ENCODE assay signal across 20 cellular contexts in genomic region chr11:117839936-117840813, GRCh38. TPM values are rescaled to one million over a fixed set of nuclear protein-coding genes. Genes with fewer than 3 reads are reported as not detected.
A peak's percentile ranks its signal among the peaks of the same experiment; 100 is the strongest.
DNase-seq lines count a peak whose midpoint lies in the region; TF ChIP-seq lines count a peak whose summit lies in the region.
"Had no signal": no experiment of that assay in that cellular context is flagged by ENCODE, and none has a peak within 500 bp of the region (broad histone marks: within the 10 kb centered on the region; RNA-seq: fewer than 3 reads in every experiment).

No MANE protein-coding gene starts in this region.

- CTCF ChIA-PET in activated CD4-positive, alpha-beta T cell treated with anti-CD3 and anti-CD28 coated beads, Interleukin-2, amount 10 ng/mL, durations not matched to agents 7 days and 5 days (lab: Charles Lee) = interaction anchor here (0.5 to 1.7 kb wide), 3 partner anchors 107 to 213 kb away, joined by 4 to 6 read pairs (median 4); no protein-coding TSS in a partner anchor

- POLR2A ChIA-PET in activated CD4-positive, alpha-beta T cell treated with anti-CD3 and anti-CD28 coated beads, Interleukin-2, amount 10 ng/mL, durations not matched to agents 7 days and 5 days (lab: Charles Lee) = no interaction called here

- peak overlapping the region in 9 of 11 experiments; percentile 35 to 98 (median 81); a peak in 16 of 22 replicates for H3K4me2 ChIP-seq in BLaER1 treated with 17β-estradiol and CSF1 and Interleukin-3, amounts not matched to agents 10 nM and 100 nM

- no peaks in the 10 kb centered on the region for H3K36me3 ChIP-seq in BLaER1 treated with 17β-estradiol and CSF1 and Interleukin-3, amounts not matched to agents 10 nM and 100 nM

- no peak overlapping the region for H3K27ac ChIP-seq in BLaER1 treated with 17β-estradiol and CSF1 and Interleukin-3, amounts not matched to agents 10 nM and 100 nM
- H3K27ac ChIP-seq: tibial nerve had no signal

- peak overlapping the region; percentile 11 for H3K27ac Mint-ChIP-seq in activated CD4-positive, alpha-beta T cell treated with anti-CD3 and anti-CD28 coated beads, Interleukin-2, amount 10 ng/mL, durations not matched to agents 7 days and 5 days
- H3K27ac Mint-ChIP-seq in chondrocyte (ENCODE audit: unreplicated experiment) (no peak overlapping the region), osteocyte (ENCODE audit: unreplicated experiment) (no peak overlapping the region)
- H3K27ac Mint-ChIP-seq: dendritic cell treated with granulocyte-macrophage colony-stimulating factor and Interleukin-4, amounts not matched to agents 40 ng/mL and 50 ng/mL, for 4 days; stimulated activated naive B cell treated with anti-CD40 and anti-IgM and Interleukin-4, amounts not matched to agents 10 μg/mL and 1 μg/mL and 100 μg/mL, for 72 hours had no signal

- no peak for DNase-seq in activated CD4-positive, alpha-beta T cell treated with anti-CD3 and anti-CD28 coated beads, Interleukin-2, amount 10 ng/mL, durations not matched to agents 7 days and 5 days
- DNase-seq in activated CD4-positive, alpha-beta T cell treated with anti-CD3 and anti-CD28 coated beads, Interleukin-2, amount 50 U/mL, for 4 hours = no peak
- DNase-seq in chondrocyte (ENCODE audit: low spot score) (peak; percentile 54), osteocyte (ENCODE audit: extremely low spot score, unreplicated experiment) (peak; percentile 71), EL (no peak), anterior cingulate cortex (lab: John Stamatoyannopoulos, UW) (no peak), dermis blood vessel endothelial cell (no peak)
- DNase-seq: amniotic stem cell; BE2C; KBM-7; NCI-H187; NCI-H526; stimulated activated CD4-positive, alpha-beta T cell treated with anti-CD3 and anti-CD28 coated beads, Interleukin-2, amount 100 ng/mL, for 48 hours; stimulated activated naive B cell treated with anti-CD40 and anti-IgM and Interleukin-4, amounts not matched to agents 10 μg/mL and 1 μg/mL and 100 μg/mL, for 72 hours had no signal

- H3K4me3 Mint-ChIP-seq in activated CD4-positive, alpha-beta T cell treated with anti-CD3 and anti-CD28 coated beads, Interleukin-2, amount 10 ng/mL, durations not matched to agents 7 days and 5 days = no peak overlapping the region
- no peak overlapping the region for H3K4me3 Mint-ChIP-seq in chondrocyte (ENCODE audit: unreplicated experiment)
- H3K4me3 Mint-ChIP-seq in osteocyte (ENCODE audit: unreplicated experiment) = no peak overlapping the region
- H3K4me3 Mint-ChIP-seq: dendritic cell treated with granulocyte-macrophage colony-stimulating factor and Interleukin-4, amounts not matched to agents 40 ng/mL and 50 ng/mL, for 4 days; stimulated activated naive B cell treated with anti-CD40 and anti-IgM and Interleukin-4, amounts not matched to agents 10 μg/mL and 1 μg/mL and 100 μg/mL, for 72 hours had no signal

- no peaks in the 10 kb centered on the region for H3K9me3 ChIP-seq in BLaER1 treated with 17β-estradiol and CSF1 and Interleukin-3, amounts not matched to agents 10 nM and 100 nM (replicated peaks in 1 of 11)
- H3K9me3 ChIP-seq: BE2C, tibial nerve had no signal

- H3K4me1 ChIP-seq in BLaER1 treated with 17β-estradiol and CSF1 and Interleukin-3, amounts not matched to agents 10 nM and 100 nM = peaks cover 54 to 89% (median 79%) of the 10 kb centered on the region in 10 experiments
- H3K4me1 ChIP-seq: BE2C had no signal

- H3K4me3 ChIP-seq in BLaER1 treated with 17β-estradiol and CSF1 and Interleukin-3, amounts not matched to agents 10 nM and 100 nM = no peak overlapping the region
- H3K4me3 ChIP-seq: tibial nerve had no signal

- H3K36me3 Mint-ChIP-seq in activated CD4-positive, alpha-beta T cell treated with anti-CD3 and anti-CD28 coated beads, Interleukin-2, amount 10 ng/mL, durations not matched to agents 7 days and 5 days (ENCODE audit: low read depth) = no peaks in the 10 kb centered on the region
- H3K36me3 Mint-ChIP-seq in chondrocyte (ENCODE audit: low read depth) (no peaks in the 10 kb centered on the region), osteocyte (ENCODE audit: unreplicated experiment) (no peaks in the 10 kb centered on the region)
- H3K36me3 Mint-ChIP-seq: stimulated activated naive B cell treated with anti-CD40 and anti-IgM and Interleukin-4, amounts not matched to agents 10 μg/mL and 1 μg/mL and 100 μg/mL, for 72 hours had no signal

- no peaks in the 10 kb centered on the region for H3K4me1 Mint-ChIP-seq in activated CD4-positive, alpha-beta T cell treated with anti-CD3 and anti-CD28 coated beads, Interleukin-2, amount 10 ng/mL, durations not matched to agents 7 days and 5 days
- no peaks in the 10 kb centered on the region for H3K4me1 Mint-ChIP-seq in chondrocyte (ENCODE audit: low read depth)
- H3K4me1 Mint-ChIP-seq in osteocyte (ENCODE audit: unreplicated experiment) = no peaks in the 10 kb centered on the region

- no peaks in the 10 kb centered on the region for H4K20me1 ChIP-seq in BLaER1 treated with 17β-estradiol and CSF1 and Interleukin-3, amounts not matched to agents 10 nM and 100 nM

- no peaks in the 10 kb centered on the region for H3K27me3 ChIP-seq in BLaER1 treated with 17β-estradiol and CSF1 and Interleukin-3, amounts not matched to agents 10 nM and 100 nM
- H3K27me3 ChIP-seq: BE2C, tibial nerve had no signal

- H3K9me3 Mint-ChIP-seq in activated CD4-positive, alpha-beta T cell treated with anti-CD3 and anti-CD28 coated beads, Interleukin-2, amount 10 ng/mL, durations not matched to agents 7 days and 5 days = no peaks in the 10 kb centered on the region
- no peaks in the 10 kb centered on the region for H3K9me3 Mint-ChIP-seq in chondrocyte (ENCODE audit: low read depth)
- no peaks in the 10 kb centered on the region for H3K9me3 Mint-ChIP-seq in osteocyte (ENCODE audit: unreplicated experiment)
- H3K9me3 Mint-ChIP-seq: dendritic cell treated with granulocyte-macrophage colony-stimulating factor and Interleukin-4, amounts not matched to agents 40 ng/mL and 50 ng/mL, for 4 days; stimulated activated naive B cell treated with anti-CD40 and anti-IgM and Interleukin-4, amounts not matched to agents 10 μg/mL and 1 μg/mL and 100 μg/mL, for 72 hours had no signal

- H3K27me3 Mint-ChIP-seq in activated CD4-positive, alpha-beta T cell treated with anti-CD3 and anti-CD28 coated beads, Interleukin-2, amount 10 ng/mL, durations not matched to agents 7 days and 5 days = peaks cover 12% of the 10 kb centered on the region
- H3K27me3 Mint-ChIP-seq in chondrocyte (ENCODE audit: low read depth) = peaks cover 12% of the 10 kb centered on the region
- H3K27me3 Mint-ChIP-seq in osteocyte (ENCODE audit: unreplicated experiment) = peaks cover 23% of the 10 kb centered on the region

- H3K9ac ChIP-seq in BLaER1 treated with 17β-estradiol and CSF1 and Interleukin-3, amounts not matched to agents 10 nM and 100 nM = no peak overlapping the region; a peak in 1 of 22 replicates

- TF ChIP-seq CTCF in chondrocyte (IDR thresholded peaks at IDR 0.05) (no peak), osteocyte (IDR thresholded peaks at IDR 0.05) (no peak)

RNA-seq across cellular contexts. Expression of gene FXYD2, which starts 15.6 kb away (rescaled TPM):
- 1 to 10 TPM in 1 of 2 experiments, under 1 TPM in 1; 0.97 to 1.3 TPM for total RNA-seq in activated CD4-positive, alpha-beta T cell treated with anti-CD3 and anti-CD28 coated beads, Interleukin-2, amount 10 ng/mL, durations not matched to agents 7 days and 5 days
- total RNA-seq in chondrocyte (not detected in 3 replicates), osteocyte (0.91 TPM in 1 of 2 replicates, not detected in the other), dermis blood vessel endothelial cell (0.74 and 4.6 TPM in 2 replicates)
- total RNA-seq: bronchial epithelial cell had no signal

RNA-seq across cellular contexts. Expression of gene FXYD6, which starts 36.3 kb away (rescaled TPM):
- not detected for total RNA-seq in activated CD4-positive, alpha-beta T cell treated with anti-CD3 and anti-CD28 coated beads, Interleukin-2, amount 10 ng/mL, durations not matched to agents 7 days and 5 days
- total RNA-seq in chondrocyte (0.53 to 3.0 TPM (median 2.8 TPM) in 3 replicates), osteocyte (0.99 and 1.7 TPM in 2 replicates), dermis blood vessel endothelial cell (1.1 and 1.7 TPM in 2 replicates)
- total RNA-seq: bronchial epithelial cell had no signal

RNA-seq across cellular contexts. Expression of gene DSCAML1, which starts 43.2 kb away (rescaled TPM):
- under 1 TPM; 0.02 to 0.25 TPM for total RNA-seq in activated CD4-positive, alpha-beta T cell treated with anti-CD3 and anti-CD28 coated beads, Interleukin-2, amount 10 ng/mL, durations not matched to agents 7 days and 5 days
- total RNA-seq in chondrocyte (not detected in 3 replicates), osteocyte (not detected in 2 replicates), dermis blood vessel endothelial cell (under 0.01 TPM in 1 of 2 replicates, not detected in the other)
- total RNA-seq: endothelial cell of umbilical vein, pulmonary artery endothelial cell had no signal

Comparison
In these comparisons a context has a peak if more than half of its experiments do, and no peak if none do; other contexts are left out.
1. DNase-seq: peak in chondrocyte (single experiment) and osteocyte (single experiment); none in activated CD4-positive, alpha-beta T cell treated with anti-CD3 and anti-CD28 coated beads, Interleukin-2, amount 10 ng/mL, durations not matched to agents 7 days and 5 days (single experiment), activated CD4-positive, alpha-beta T cell treated with anti-CD3 and anti-CD28 coated beads, Interleukin-2, amount 50 U/mL, for 4 hours (0 of 2), EL (single experiment), anterior cingulate cortex (0 of 58) and dermis blood vessel endothelial cell (single experiment).